Comparison of ENCODE assay signal across 1 cellular context in the genomic region with DNA sequence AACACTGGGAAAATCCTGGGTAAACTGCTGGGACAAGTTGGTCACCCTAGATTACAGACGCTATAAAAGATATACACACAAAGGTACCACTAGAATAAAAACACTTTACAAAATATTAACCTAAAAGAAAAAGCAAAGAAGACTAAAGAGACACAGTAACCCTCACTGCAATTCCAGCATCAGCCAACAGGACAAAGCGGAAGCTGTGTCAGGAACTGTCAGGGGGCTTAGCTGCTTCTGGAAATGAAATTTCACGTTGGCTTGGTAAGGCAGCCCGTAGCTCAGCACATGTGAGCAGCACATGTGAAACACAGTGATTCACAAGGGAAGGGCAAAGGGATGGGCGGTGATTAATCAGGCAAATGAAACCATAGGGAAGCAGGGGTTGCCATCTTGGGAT.
TF ChIP-seq lines count a peak whose summit lies in the region.

No MANE protein-coding gene starts in this region.

TF ChIP-seq in GM23338, 12 proteins besides CTCF, POLR2A, EP300 and RAD21:
- TF ChIP-seq, protein P1, sequence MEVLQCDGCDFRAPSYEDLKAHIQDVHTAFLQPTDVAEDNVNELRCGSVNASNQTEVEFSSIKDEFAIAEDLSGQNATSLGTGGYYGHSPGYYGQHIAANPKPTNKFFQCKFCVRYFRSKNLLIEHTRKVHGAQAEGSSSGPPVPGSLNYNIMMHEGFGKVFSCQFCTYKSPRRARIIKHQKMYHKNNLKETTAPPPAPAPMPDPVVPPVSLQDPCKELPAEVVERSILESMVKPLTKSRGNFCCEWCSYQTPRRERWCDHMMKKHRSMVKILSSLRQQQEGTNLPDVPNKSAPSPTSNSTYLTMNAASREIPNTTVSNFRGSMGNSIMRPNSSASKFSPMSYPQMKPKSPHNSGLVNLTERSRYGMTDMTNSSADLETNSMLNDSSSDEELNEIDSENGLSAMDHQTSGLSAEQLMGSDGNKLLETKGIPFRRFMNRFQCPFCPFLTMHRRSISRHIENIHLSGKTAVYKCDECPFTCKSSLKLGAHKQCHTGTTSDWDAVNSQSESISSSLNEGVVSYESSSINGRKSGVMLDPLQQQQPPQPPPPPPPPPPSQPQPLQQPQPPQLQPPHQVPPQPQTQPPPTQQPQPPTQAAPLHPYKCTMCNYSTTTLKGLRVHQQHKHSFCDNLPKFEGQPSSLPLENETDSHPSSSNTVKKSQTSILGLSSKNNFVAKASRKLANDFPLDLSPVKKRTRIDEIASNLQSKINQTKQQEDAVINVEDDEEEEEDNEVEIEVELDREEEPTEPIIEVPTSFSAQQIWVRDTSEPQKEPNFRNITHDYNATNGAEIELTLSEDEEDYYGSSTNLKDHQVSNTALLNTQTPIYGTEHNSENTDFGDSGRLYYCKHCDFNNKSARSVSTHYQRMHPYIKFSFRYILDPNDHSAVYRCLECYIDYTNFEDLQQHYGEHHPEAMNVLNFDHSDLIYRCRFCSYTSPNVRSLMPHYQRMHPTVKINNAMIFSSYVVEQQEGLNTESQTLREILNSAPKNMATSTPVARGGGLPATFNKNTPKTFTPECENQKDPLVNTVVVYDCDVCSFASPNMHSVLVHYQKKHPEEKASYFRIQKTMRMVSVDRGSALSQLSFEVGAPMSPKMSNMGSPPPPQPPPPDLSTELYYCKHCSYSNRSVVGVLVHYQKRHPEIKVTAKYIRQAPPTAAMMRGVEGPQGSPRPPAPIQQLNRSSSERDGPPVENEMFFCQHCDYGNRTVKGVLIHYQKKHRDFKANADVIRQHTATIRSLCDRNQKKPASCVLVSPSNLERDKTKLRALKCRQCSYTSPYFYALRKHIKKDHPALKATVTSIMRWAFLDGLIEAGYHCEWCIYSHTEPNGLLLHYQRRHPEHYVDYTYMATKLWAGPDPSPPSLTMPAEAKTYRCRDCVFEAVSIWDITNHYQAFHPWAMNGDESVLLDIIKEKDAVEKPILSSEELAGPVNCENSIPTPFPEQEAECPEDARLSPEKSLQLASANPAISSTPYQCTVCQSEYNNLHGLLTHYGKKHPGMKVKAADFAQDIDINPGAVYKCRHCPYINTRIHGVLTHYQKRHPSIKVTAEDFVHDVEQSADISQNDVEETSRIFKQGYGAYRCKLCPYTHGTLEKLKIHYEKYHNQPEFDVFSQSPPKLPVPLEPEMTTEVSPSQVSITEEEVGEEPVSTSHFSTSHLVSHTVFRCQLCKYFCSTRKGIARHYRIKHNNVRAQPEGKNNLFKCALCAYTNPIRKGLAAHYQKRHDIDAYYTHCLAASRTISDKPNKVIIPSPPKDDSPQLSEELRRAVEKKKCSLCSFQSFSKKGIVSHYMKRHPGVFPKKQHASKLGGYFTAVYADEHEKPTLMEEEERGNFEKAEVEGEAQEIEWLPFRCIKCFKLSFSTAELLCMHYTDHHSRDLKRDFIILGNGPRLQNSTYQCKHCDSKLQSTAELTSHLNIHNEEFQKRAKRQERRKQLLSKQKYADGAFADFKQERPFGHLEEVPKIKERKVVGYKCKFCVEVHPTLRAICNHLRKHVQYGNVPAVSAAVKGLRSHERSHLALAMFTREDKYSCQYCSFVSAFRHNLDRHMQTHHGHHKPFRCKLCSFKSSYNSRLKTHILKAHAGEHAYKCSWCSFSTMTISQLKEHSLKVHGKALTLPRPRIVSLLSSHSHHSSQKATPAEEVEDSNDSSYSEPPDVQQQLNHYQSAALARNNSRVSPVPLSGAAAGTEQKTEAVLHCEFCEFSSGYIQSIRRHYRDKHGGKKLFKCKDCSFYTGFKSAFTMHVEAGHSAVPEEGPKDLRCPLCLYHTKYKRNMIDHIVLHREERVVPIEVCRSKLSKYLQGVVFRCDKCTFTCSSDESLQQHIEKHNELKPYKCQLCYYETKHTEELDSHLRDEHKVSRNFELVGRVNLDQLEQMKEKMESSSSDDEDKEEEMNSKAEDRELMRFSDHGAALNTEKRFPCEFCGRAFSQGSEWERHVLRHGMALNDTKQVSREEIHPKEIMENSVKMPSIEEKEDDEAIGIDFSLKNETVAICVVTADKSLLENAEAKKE (CRISPR knock-in tag; IDR thresholded peaks at IDR 0.05): no peak
- TF ChIP-seq ZNF331 (CRISPR knock-in tag; IDR thresholded peaks at IDR 0.05; ENCODE audit: low read depth) (no peak), ZNF114 (CRISPR knock-in tag; IDR thresholded peaks at IDR 0.05) (no peak), CREB1 (CRISPR knock-in tag; IDR thresholded peaks at IDR 0.05; ENCODE audit: low read depth) (no peak), NANOG (IDR thresholded peaks at IDR 0.05; ENCODE audit: borderline replicate concordance) (no peak), JUNB (IDR thresholded peaks at IDR 0.05; ENCODE audit: unreplicated experiment) (no peak), POLR2AphosphoS5 (IDR thresholded peaks at IDR 0.05; ENCODE audit: low read depth) (no peak), STAT1 (IDR thresholded peaks at IDR 0.05; ENCODE audit: unreplicated experiment) (no peak), EZH2phosphoT487 (IDR thresholded peaks at IDR 0.05; ENCODE audit: unreplicated experiment) (no peak), EZH2 (IDR thresholded peaks at IDR 0.05; ENCODE audit: low read depth, unreplicated experiment) (no peak)
- TF ChIP-seq, protein P2, sequence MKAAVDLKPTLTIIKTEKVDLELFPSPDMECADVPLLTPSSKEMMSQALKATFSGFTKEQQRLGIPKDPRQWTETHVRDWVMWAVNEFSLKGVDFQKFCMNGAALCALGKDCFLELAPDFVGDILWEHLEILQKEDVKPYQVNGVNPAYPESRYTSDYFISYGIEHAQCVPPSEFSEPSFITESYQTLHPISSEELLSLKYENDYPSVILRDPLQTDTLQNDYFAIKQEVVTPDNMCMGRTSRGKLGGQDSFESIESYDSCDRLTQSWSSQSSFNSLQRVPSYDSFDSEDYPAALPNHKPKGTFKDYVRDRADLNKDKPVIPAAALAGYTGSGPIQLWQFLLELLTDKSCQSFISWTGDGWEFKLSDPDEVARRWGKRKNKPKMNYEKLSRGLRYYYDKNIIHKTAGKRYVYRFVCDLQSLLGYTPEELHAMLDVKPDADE (IDR thresholded peaks at IDR 0.05): no peak
- TF ChIP-seq, protein P3, sequence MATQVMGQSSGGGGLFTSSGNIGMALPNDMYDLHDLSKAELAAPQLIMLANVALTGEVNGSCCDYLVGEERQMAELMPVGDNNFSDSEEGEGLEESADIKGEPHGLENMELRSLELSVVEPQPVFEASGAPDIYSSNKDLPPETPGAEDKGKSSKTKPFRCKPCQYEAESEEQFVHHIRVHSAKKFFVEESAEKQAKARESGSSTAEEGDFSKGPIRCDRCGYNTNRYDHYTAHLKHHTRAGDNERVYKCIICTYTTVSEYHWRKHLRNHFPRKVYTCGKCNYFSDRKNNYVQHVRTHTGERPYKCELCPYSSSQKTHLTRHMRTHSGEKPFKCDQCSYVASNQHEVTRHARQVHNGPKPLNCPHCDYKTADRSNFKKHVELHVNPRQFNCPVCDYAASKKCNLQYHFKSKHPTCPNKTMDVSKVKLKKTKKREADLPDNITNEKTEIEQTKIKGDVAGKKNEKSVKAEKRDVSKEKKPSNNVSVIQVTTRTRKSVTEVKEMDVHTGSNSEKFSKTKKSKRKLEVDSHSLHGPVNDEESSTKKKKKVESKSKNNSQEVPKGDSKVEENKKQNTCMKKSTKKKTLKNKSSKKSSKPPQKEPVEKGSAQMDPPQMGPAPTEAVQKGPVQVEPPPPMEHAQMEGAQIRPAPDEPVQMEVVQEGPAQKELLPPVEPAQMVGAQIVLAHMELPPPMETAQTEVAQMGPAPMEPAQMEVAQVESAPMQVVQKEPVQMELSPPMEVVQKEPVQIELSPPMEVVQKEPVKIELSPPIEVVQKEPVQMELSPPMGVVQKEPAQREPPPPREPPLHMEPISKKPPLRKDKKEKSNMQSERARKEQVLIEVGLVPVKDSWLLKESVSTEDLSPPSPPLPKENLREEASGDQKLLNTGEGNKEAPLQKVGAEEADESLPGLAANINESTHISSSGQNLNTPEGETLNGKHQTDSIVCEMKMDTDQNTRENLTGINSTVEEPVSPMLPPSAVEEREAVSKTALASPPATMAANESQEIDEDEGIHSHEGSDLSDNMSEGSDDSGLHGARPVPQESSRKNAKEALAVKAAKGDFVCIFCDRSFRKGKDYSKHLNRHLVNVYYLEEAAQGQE (IDR thresholded peaks at IDR 0.05; ENCODE audit: unreplicated experiment): no peak
TF ChIP-seq in GM23338: peak in this region for 0.
